In the genomic region with DNA sequence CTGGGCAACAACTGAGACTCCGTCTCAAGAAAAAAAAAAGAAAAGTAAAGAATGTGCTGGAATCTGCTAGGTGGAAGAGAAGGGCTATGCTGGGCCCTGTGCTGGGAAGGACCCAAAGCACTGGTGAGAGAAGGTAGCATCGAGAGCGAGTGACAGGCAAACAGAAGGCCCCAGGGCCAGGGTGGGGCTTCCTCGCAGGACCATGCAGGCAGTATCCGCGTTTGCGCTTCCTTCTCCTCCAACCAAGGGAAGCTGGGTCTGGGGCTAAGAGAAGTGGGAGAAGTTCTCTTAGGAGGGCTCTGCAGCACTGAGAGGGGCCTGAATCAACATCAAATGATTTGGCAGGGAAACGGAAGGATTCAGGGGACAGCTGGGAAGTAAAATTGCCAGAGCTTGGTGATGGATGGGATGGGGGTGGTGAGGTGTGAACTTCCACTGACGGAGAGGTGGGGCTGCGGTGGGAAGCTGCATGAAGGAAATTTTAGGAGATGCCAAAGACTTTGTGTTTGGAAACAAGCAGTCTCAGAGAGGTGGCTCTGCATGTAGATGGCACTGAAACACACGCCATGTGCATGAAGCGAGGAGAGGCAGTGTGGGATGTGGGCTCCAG, we compare ENCODE assay signal across 26 cellular contexts. TPM values are rescaled to one million over a fixed set of nuclear protein-coding genes. Genes with fewer than 3 reads are reported as not detected.
DNase-seq lines count a peak whose midpoint lies in the region; ATAC-seq, FAIRE-seq and TF ChIP-seq lines count a peak whose summit lies in the region.
"Had no signal": no experiment of that assay in that cellular context is flagged by ENCODE, and none has a peak within 500 bp of the region (broad histone marks: within the 10 kb centered on the region; RNA-seq: fewer than 3 reads in every experiment).

No MANE protein-coding gene starts in this region.

- WGBS in H1 (ENCODE audit: extremely low coverage in 1 of 2, insufficient coverage in 1 of 2, insufficient read length in 1 of 2, insufficient replicate concordance in 2 of 2, low coverage in 1 of 2, low lambda C conversion rate in 2 of 2, missing lambda C conversion rate in 1 of 2), 2 experiments: 95% methylated on average over 12 of the region's 12 CpGs; no CpG with 5 or more reads in 1 of the 2 experiments

- H3K79me1 ChIP-seq in H1 (ENCODE audit: low read depth, low read length): peaks cover 4% of the 10 kb centered on the region; the same call in 1 of the 2 replicates

- H3K4me3 ChIP-seq in H1 (ENCODE audit: extremely low read depth in 1 of 4, insufficient read depth in 2 of 4, low read depth in 3 of 4, low read length in 4 of 4): no peak overlapping the region
- H3K4me3 ChIP-seq in naive thymus-derived CD4-positive, alpha-beta T cell (ENCODE audit: low read length): no peak overlapping the region
- H3K4me3 ChIP-seq: BLaER1 treated with 17β-estradiol and CSF1 and Interleukin-3, amounts not matched to agents 10 nM and 100 nM; cardiac muscle cell; ovary; SK-N-MC; smooth muscle cell; testis; vagina had no signal

- H3K4me3 Mint-ChIP-seq in HFFc6: no peak overlapping the region
- no peak overlapping the region for H3K4me3 Mint-ChIP-seq in osteocyte (ENCODE audit: unreplicated experiment)
- no peak overlapping the region for H3K4me3 Mint-ChIP-seq in naive thymus-derived CD4-positive, alpha-beta T cell

- 0 out of 2 replicates have a peak, but pooled peaks cover 2% of the 10 kb centered on the region for H3K23me2 ChIP-seq in H1 (ENCODE audit: low read depth, low read length)

- no peak overlapping the region for H2BK5ac ChIP-seq in H1 (ENCODE audit: low read depth, low read length)

- no peak overlapping the region for H3K18ac ChIP-seq in H1 (ENCODE audit: extremely low read depth, low read length)

- H2AK5ac ChIP-seq in H1 (ENCODE audit: low read depth, low read length): no peak overlapping the region

- no peak overlapping the region for H2BK12ac ChIP-seq in H1 (ENCODE audit: low read depth, low read length)

- DNase-seq in activated naive CD4-positive, alpha-beta T cell treated with anti-CD3 and anti-CD28 coated beads, Interleukin-2, amount 50 U/mL, for 72 hours (ENCODE audit: low spot score in 2 of 2): no peak
- DNase-seq in activated naive CD4-positive, alpha-beta T cell treated with anti-CD3 and anti-CD28 coated beads, Interleukin-2, amount 50 U/mL, for 16 hours: no peak
- DNase-seq in HFFc6: no peak
- DNase-seq in H1 (ENCODE audit: low read depth in 1 of 2, low spot score in 2 of 2): no peak
- no peak for DNase-seq in osteocyte (ENCODE audit: extremely low spot score, unreplicated experiment)
- DNase-seq in naive thymus-derived CD4-positive, alpha-beta T cell: no peak
- no peak for DNase-seq in RCC 7860 (ENCODE audit: low spot score)
- no peak for DNase-seq in DMS 273 (lab: John Stamatoyannopoulos, UW; ENCODE audit: unreplicated experiment)
- DNase-seq: activated CD4-positive, alpha-beta T cell treated with anti-CD3 and anti-CD28 coated beads for 4 hours; activated effector memory CD4-positive, alpha-beta T cell treated with anti-CD3 and anti-CD28 coated beads, Interleukin-2, amount 50 U/mL, for 16 hours; dermis blood vessel endothelial cell; IMR-90; kidney glomerular epithelial cell; NCI-H1092 treated with DMSO at 0.1 percent for 48 hours; NCI-H2029; NCI-H2227 treated with DMSO at 0.1 percent for 48 hours; ovary; stimulated activated CD4-positive, alpha-beta T cell treated with anti-CD3 and anti-CD28 coated beads, Interleukin-2, amount 100 ng/mL, for 24 hours; T-helper 2 cell; testis had no signal

- no peak overlapping the region for H3K56ac ChIP-seq in H1 (replicated peaks; ENCODE audit: insufficient read length, low read depth, low read length)

- H3K9ac ChIP-seq in H1 (replicated peaks in 1 of 4; ENCODE audit: extremely low read depth in 1 of 4, low read depth in 3 of 4, low read length in 3 of 4): no peak overlapping the region

- no peak for TF ChIP-seq CTCF in HFFc6 (IDR thresholded peaks at IDR 0.05)
- no peak for TF ChIP-seq CTCF in H1 (IDR thresholded peaks at IDR 0.05; ENCODE audit: control extremely low read depth in 1 of 3, insufficient read depth in 1 of 3, low read depth in 1 of 3, low read length in 3 of 3)
- TF ChIP-seq CTCF in osteocyte (IDR thresholded peaks at IDR 0.05): no peak

- H3K14ac ChIP-seq in H1 (ENCODE audit: insufficient read length): no peak overlapping the region

- FAIRE-seq in H1 (lab: Jason Lieb, UNC): no peak
- FAIRE-seq in RCC 7860 (lab: Jason Lieb, UNC): no peak
- FAIRE-seq: endothelial cell of umbilical vein had no signal

- H3K4me1 ChIP-seq in H1 (replicated peaks in 1 of 4; ENCODE audit: control insufficient read depth in 3 of 4, insufficient read depth in 4 of 4, low read length in 3 of 4): peaks cover 0 to 6% (median 5%) of the 10 kb centered on the region in 4 experiments; a peak in 5 of 7 replicates
- H3K4me1 ChIP-seq in naive thymus-derived CD4-positive, alpha-beta T cell (ENCODE audit: control insufficient read depth in 2 of 2, insufficient read depth in 2 of 2, low read length in 2 of 2): no peaks in the 10 kb centered on the region

- intact Hi-C loops in naive thymus-derived CD4-positive, alpha-beta T cell (cut with micrococcal nuclease): no loop called here

- no peak for TF ChIP-seq POLR2A in H1 (IDR thresholded peaks at IDR 0.05; ENCODE audit: control extremely low read depth in 1 of 2, low read depth in 2 of 2, low read length in 2 of 2)

- H3K36me3 Mint-ChIP-seq in activated naive CD4-positive, alpha-beta T cell treated with anti-CD3 and anti-CD28 coated beads, Interleukin-2, amount 50 U/mL, for 72 hours: peaks cover 20 to 31% of the 10 kb centered on the region in 2 donors
- peaks cover 35% of the 10 kb centered on the region for H3K36me3 Mint-ChIP-seq in HFFc6 (ENCODE audit: low read depth)
- peaks cover 47% of the 10 kb centered on the region for H3K36me3 Mint-ChIP-seq in osteocyte (ENCODE audit: unreplicated experiment)
- peaks cover 8 to 36% (median 18%) of the 10 kb centered on the region in 5 donors for H3K36me3 Mint-ChIP-seq in naive thymus-derived CD4-positive, alpha-beta T cell

- TF ChIP-seq EP300 in H1 (IDR thresholded peaks at IDR 0.05; ENCODE audit: borderline replicate concordance in 1 of 2, low read depth in 2 of 2, low read length in 2 of 2): no peak

- peaks cover 15% of the 10 kb centered on the region for H3K4me1 Mint-ChIP-seq in HFFc6 (ENCODE audit: low read depth)
- H3K4me1 Mint-ChIP-seq in osteocyte (ENCODE audit: unreplicated experiment): peaks cover 9% of the 10 kb centered on the region
- peaks cover 0 to 8% (median 0%) of the 10 kb centered on the region in 7 donors for H3K4me1 Mint-ChIP-seq in naive thymus-derived CD4-positive, alpha-beta T cell

- no peak overlapping the region for H3K27ac ChIP-seq in H1 (ENCODE audit: low read depth, low read length)
- H3K27ac ChIP-seq in naive thymus-derived CD4-positive, alpha-beta T cell (ENCODE audit: low read depth, low read length): no peak overlapping the region
- H3K27ac ChIP-seq: BLaER1 treated with 17β-estradiol and CSF1 and Interleukin-3, amounts not matched to agents 10 nM and 100 nM; cardiac muscle cell; ovary; SK-N-MC; testis; vagina had no signal

- no peak overlapping the region for H4K8ac ChIP-seq in H1 (ENCODE audit: extremely low read depth, insufficient read depth, low read length)

- no peak overlapping the region for H2BK120ac ChIP-seq in H1 (replicated peaks; ENCODE audit: low read depth, low read length)

- H3K4me2 ChIP-seq in H1 (ENCODE audit: insufficient read depth in 1 of 2, low read depth in 2 of 2, low read length in 2 of 2): no peak overlapping the region
- H3K4me2 ChIP-seq: BLaER1 treated with 17β-estradiol and CSF1 and Interleukin-3, amounts not matched to agents 10 nM and 100 nM; smooth muscle cell had no signal

- no peak overlapping the region for H3K23ac ChIP-seq in H1 (ENCODE audit: insufficient read length)

- peaks cover 37 to 92% (median 66%) of the 10 kb centered on the region in 4 experiments for H3K36me3 ChIP-seq in H1 (ENCODE audit: control insufficient read depth in 2 of 4, insufficient read depth in 4 of 4, low read length in 3 of 4)
- H3K36me3 ChIP-seq in naive thymus-derived CD4-positive, alpha-beta T cell (ENCODE audit: control insufficient read depth in 2 of 3, insufficient read depth in 3 of 3, low read length in 3 of 3): peaks cover 22 to 78% (median 25%) of the 10 kb centered on the region in 3 experiments
- H3K36me3 ChIP-seq: ovary had no signal

- POLR2A ChIA-PET in H1 (lab: Charles Lee; ENCODE audit: partially characterized antibody): interaction anchor here (1.0 to 13.9 kb wide), 10 partner anchors 9 to 190 kb away, joined by 3 to 228 read pairs (median 4); partner anchors contain the start of genes BRICD5, DNASE1L2, PGP and RNPS1
- POLR2A ChIA-PET in naive thymus-derived CD4-positive, alpha-beta T cell (lab: Charles Lee): interaction anchor here (1.6 kb wide), 1 partner anchor 12 kb away, joined by 6 read pairs; no protein-coding TSS in a partner anchor

- no peak overlapping the region for H3K4ac ChIP-seq in H1 (replicated peaks; ENCODE audit: insufficient read length, low read depth, low read length)

- CTCF ChIA-PET in H1 (lab: Charles Lee; ENCODE audit: partially characterized antibody): interaction anchor here (0.8 to 1.8 kb wide), 6 partner anchors 9 to 244 kb away, joined by 3 to 5 read pairs (median 4); partner anchors contain the start of gene ABCA3
- CTCF ChIA-PET in naive thymus-derived CD4-positive, alpha-beta T cell (lab: Charles Lee): interaction anchor here (0.6 kb wide), 1 partner anchor 9 kb away, joined by 3 read pairs; no protein-coding TSS in a partner anchor

- H4K20me1 ChIP-seq in H1 (replicated peaks in 1 of 2; ENCODE audit: control insufficient read depth in 1 of 2, insufficient read depth in 2 of 2, low read length in 2 of 2): peaks cover 17 to 21% of the 10 kb centered on the region in 2 experiments

- no peaks in the 10 kb centered on the region for H3K27me3 ChIP-seq in H1 (replicated peaks in 1 of 4; ENCODE audit: control insufficient read depth in 3 of 4, extremely low read depth in 1 of 4, insufficient read depth in 3 of 4, low read length in 3 of 4)
- H3K27me3 ChIP-seq in naive thymus-derived CD4-positive, alpha-beta T cell (ENCODE audit: control insufficient read depth in 2 of 2, insufficient read depth in 2 of 2, low read length in 2 of 2): no peaks in the 10 kb centered on the region
- H3K27me3 ChIP-seq: BLaER1 treated with 17β-estradiol and CSF1 and Interleukin-3, amounts not matched to agents 10 nM and 100 nM; cardiac muscle cell; ovary; testis; vagina had no signal

- H3K27ac Mint-ChIP-seq in activated naive CD4-positive, alpha-beta T cell treated with anti-CD3 and anti-CD28 coated beads, Interleukin-2, amount 50 U/mL, for 72 hours: peak overlapping the region; percentile 37 to 72
- H3K27ac Mint-ChIP-seq in HFFc6 (0 out of 2 replicates have a peak overlapping the region, but pooled peaks have one; percentile 24), osteocyte (ENCODE audit: unreplicated experiment) (peak overlapping the region; percentile 31)
- peak overlapping the region in 3 of 9 donors; percentile 25 to 56 (median 41) for H3K27ac Mint-ChIP-seq in naive thymus-derived CD4-positive, alpha-beta T cell

- H2BK20ac ChIP-seq in H1 (ENCODE audit: low read length): no peak overlapping the region

- no peak overlapping the region for H2AFZ ChIP-seq in H1 (ENCODE audit: low read length)

- no peaks in the 10 kb centered on the region for H3K9me3 Mint-ChIP-seq in activated naive CD4-positive, alpha-beta T cell treated with anti-CD3 and anti-CD28 coated beads, Interleukin-2, amount 50 U/mL, for 72 hours
- no peaks in the 10 kb centered on the region for H3K9me3 Mint-ChIP-seq in HFFc6
- no peaks in the 10 kb centered on the region for H3K9me3 Mint-ChIP-seq in osteocyte (ENCODE audit: unreplicated experiment)
- H3K9me3 Mint-ChIP-seq in naive thymus-derived CD4-positive, alpha-beta T cell: no peaks in the 10 kb centered on the region

- H4K91ac ChIP-seq in H1 (replicated peaks; ENCODE audit: insufficient read length, low read length): no peak overlapping the region

- no peak overlapping the region for H2BK15ac ChIP-seq in H1 (ENCODE audit: low read length)

- H3K79me2 ChIP-seq in H1 (ENCODE audit: control insufficient read depth in 1 of 2, insufficient read depth in 2 of 2, low read length in 2 of 2): peaks cover 0 to 22% of the 10 kb centered on the region in 2 experiments; a peak in 2 of 4 replicates

- ATAC-seq in activated naive CD4-positive, alpha-beta T cell treated with anti-CD3 and anti-CD28 coated beads, Interleukin-2, amount 50 U/mL, for 72 hours: no peak
- ATAC-seq in naive thymus-derived CD4-positive, alpha-beta T cell: no peak

- H3K9me3 ChIP-seq in H1 (ENCODE audit: insufficient read depth in 2 of 2, low read depth in 1 of 2, low read length in 1 of 2): no peaks in the 10 kb centered on the region
- H3K9me3 ChIP-seq in naive thymus-derived CD4-positive, alpha-beta T cell (ENCODE audit: control insufficient read depth in 2 of 3, low read length in 3 of 3): no peaks in the 10 kb centered on the region
- H3K9me3 ChIP-seq: BLaER1 treated with 17β-estradiol and CSF1 and Interleukin-3, amounts not matched to agents 10 nM and 100 nM; ovary; testis; vagina had no signal

- H3K27me3 Mint-ChIP-seq in HFFc6 (ENCODE audit: insufficient read depth): no peaks in the 10 kb centered on the region
- H3K27me3 Mint-ChIP-seq in osteocyte (ENCODE audit: unreplicated experiment): no peaks in the 10 kb centered on the region
- H3K27me3 Mint-ChIP-seq in naive thymus-derived CD4-positive, alpha-beta T cell: no peaks in the 10 kb centered on the region

- no peak for TF ChIP-seq RAD21 in H1 (IDR thresholded peaks at IDR 0.05 in 1 of 2, conservative IDR thresholded peaks at IDR 0.05 in 1 of 2; ENCODE audit: low read depth in 2 of 2, low read length in 2 of 2)

- H4K5ac ChIP-seq in H1 (ENCODE audit: insufficient read length, low read depth, low read length): no peak overlapping the region

RNA-seq across cellular contexts. Expression of gene ECI1, which starts 5.2 kb away (rescaled TPM):
- total RNA-seq in activated naive CD4-positive, alpha-beta T cell treated with anti-CD3 and anti-CD28 coated beads, Interleukin-2, amount 50 U/mL, for 72 hours: 10 to 100 TPM; 53.8 to 57.6 TPM
- 10 to 100 TPM; 30.3 to 47.8 (median 35.4) TPM for total RNA-seq in HFFc6 (2021; fragmentation: NEBNext Ultra II Directional; extraction: Animal tissue kit (Norgen Biotek cat#: 25700))
- 79.5 and 80.0 TPM in 2 replicates for total RNA-seq in H1 (2021; fragmentation: NEBNext Ultra II Directional; extraction: Animal tissue kit (Norgen Biotek cat#: 25700))
- polyA plus RNA-seq in H1 (2011; rRNA removed): 151 and 154 TPM in 2 replicates
- 133 TPM for polyA plus RNA-seq in H1 (2011; cell fraction: cytosol; rRNA removed)
- 128 TPM for polyA plus RNA-seq in H1 (2011; cell fraction: nucleus; rRNA removed)
- polyA plus RNA-seq in H1 (2012, experiment 1 of 2): 67.8 to 120 TPM (median 104 TPM) in 4 replicates
- polyA plus RNA-seq in H1 (2012, experiment 2 of 2): 83.0 TPM
- 59.9 TPM for polyA plus RNA-seq in H1 (2013, experiment 1 of 2)
- polyA plus RNA-seq in H1 (2013, experiment 2 of 2): 52.9 TPM
- polyA minus RNA-seq in H1 (2011; rRNA and poly(A)+ RNA removed): 20.6 and 24.2 TPM in 2 replicates
- 42.8 TPM for polyA minus RNA-seq in H1 (2011; cell fraction: cytosol; rRNA and poly(A)+ RNA removed)
- polyA minus RNA-seq in H1 (2011; cell fraction: nucleus; rRNA and poly(A)+ RNA removed): 39.6 TPM
- total RNA-seq in osteocyte: 46.4 and 48.1 TPM in 2 replicates
- total RNA-seq in naive thymus-derived CD4-positive, alpha-beta T cell: 10 to 100 TPM; 19.9 to 29.3 (median 26.8) TPM
- polyA plus RNA-seq in naive thymus-derived CD4-positive, alpha-beta T cell: 10 to 100 TPM; 39.9 to 44.2 TPM

RNA-seq across cellular contexts. Expression of gene RNPS1, which starts 11.3 kb away (rescaled TPM):
- total RNA-seq in activated naive CD4-positive, alpha-beta T cell treated with anti-CD3 and anti-CD28 coated beads, Interleukin-2, amount 50 U/mL, for 72 hours: 100 to 1,000 TPM; 289 to 296 TPM
- 100 to 1,000 TPM; 127 to 163 (median 140) TPM for total RNA-seq in HFFc6 (2021; fragmentation: NEBNext Ultra II Directional; extraction: Animal tissue kit (Norgen Biotek cat#: 25700))
- total RNA-seq in H1 (2021; fragmentation: NEBNext Ultra II Directional; extraction: Animal tissue kit (Norgen Biotek cat#: 25700)): 330 and 357 TPM in 2 replicates
- polyA plus RNA-seq in H1 (2011; rRNA removed): 350 and 516 TPM in 2 replicates
- 390 TPM for polyA plus RNA-seq in H1 (2011; cell fraction: cytosol; rRNA removed)
- polyA plus RNA-seq in H1 (2011; cell fraction: nucleus; rRNA removed): 343 TPM
- 265 to 341 TPM (median 323 TPM) in 4 replicates for polyA plus RNA-seq in H1 (2012, experiment 1 of 2)
- polyA plus RNA-seq in H1 (2012, experiment 2 of 2): 331 TPM
- 282 TPM for polyA plus RNA-seq in H1 (2013, experiment 1 of 2)
- polyA plus RNA-seq in H1 (2013, experiment 2 of 2): 281 TPM
- 137 and 199 TPM in 2 replicates for polyA minus RNA-seq in H1 (2011; rRNA and poly(A)+ RNA removed)
- 150 TPM for polyA minus RNA-seq in H1 (2011; cell fraction: cytosol; rRNA and poly(A)+ RNA removed)
- 141 TPM for polyA minus RNA-seq in H1 (2011; cell fraction: nucleus; rRNA and poly(A)+ RNA removed)
- total RNA-seq in osteocyte: 140 and 149 TPM in 2 replicates
- 100 to 1,000 TPM; 136 to 250 (median 220) TPM for total RNA-seq in naive thymus-derived CD4-positive, alpha-beta T cell
- polyA plus RNA-seq in naive thymus-derived CD4-positive, alpha-beta T cell: 100 to 1,000 TPM; 199 to 293 TPM

RNA-seq across cellular contexts. Expression of gene DNASE1L2, which starts 20.4 kb away (rescaled TPM):
- total RNA-seq in activated naive CD4-positive, alpha-beta T cell treated with anti-CD3 and anti-CD28 coated beads, Interleukin-2, amount 50 U/mL, for 72 hours: 1 to 10 TPM; 1.3 to 1.5 TPM
- total RNA-seq in HFFc6 (2021; fragmentation: NEBNext Ultra II Directional; extraction: Animal tissue kit (Norgen Biotek cat#: 25700)): 1 to 10 TPM in 4 of 6 experiments, under 1 TPM in 2; 0.82 to 1.5 (median 1.1) TPM
- 0.19 and 0.35 TPM in 2 replicates for total RNA-seq in H1 (2021; fragmentation: NEBNext Ultra II Directional; extraction: Animal tissue kit (Norgen Biotek cat#: 25700))
- polyA plus RNA-seq in H1 (2011; rRNA removed): 0.75 and 0.97 TPM in 2 replicates
- 0.41 TPM for polyA plus RNA-seq in H1 (2011; cell fraction: cytosol; rRNA removed)
- polyA plus RNA-seq in H1 (2011; cell fraction: nucleus; rRNA removed): 2.0 TPM
- 0.20 to 0.64 TPM (median 0.42 TPM) in 4 replicates for polyA plus RNA-seq in H1 (2012, experiment 1 of 2)
- polyA plus RNA-seq in H1 (2012, experiment 2 of 2): 0.24 TPM
- 0.28 TPM for polyA plus RNA-seq in H1 (2013, experiment 1 of 2)
- 0.22 TPM for polyA plus RNA-seq in H1 (2013, experiment 2 of 2)
- polyA minus RNA-seq in H1 (2011; rRNA and poly(A)+ RNA removed): 0.09 and 0.12 TPM in 2 replicates
- polyA minus RNA-seq in H1 (2011; cell fraction: cytosol; rRNA and poly(A)+ RNA removed): not detected
- polyA minus RNA-seq in H1 (2011; cell fraction: nucleus; rRNA and poly(A)+ RNA removed): 0.60 TPM
- total RNA-seq in osteocyte: 1.2 and 1.7 TPM in 2 replicates
- total RNA-seq in naive thymus-derived CD4-positive, alpha-beta T cell: 1 to 10 TPM in 3 of 5 experiments, under 1 TPM in 2; 0.34 to 3.8 (median 2.2) TPM
- not detected for polyA plus RNA-seq in naive thymus-derived CD4-positive, alpha-beta T cell

RNA-seq across cellular contexts. Expression of gene E4F1, which starts 33.2 kb away (rescaled TPM):
- total RNA-seq in activated naive CD4-positive, alpha-beta T cell treated with anti-CD3 and anti-CD28 coated beads, Interleukin-2, amount 50 U/mL, for 72 hours: 10 to 100 TPM; 19.0 to 22.5 TPM
- 10 to 100 TPM; 15.8 to 19.8 (median 16.7) TPM for total RNA-seq in HFFc6 (2021; fragmentation: NEBNext Ultra II Directional; extraction: Animal tissue kit (Norgen Biotek cat#: 25700))
- total RNA-seq in H1 (2021; fragmentation: NEBNext Ultra II Directional; extraction: Animal tissue kit (Norgen Biotek cat#: 25700)): 21.9 and 22.2 TPM in 2 replicates
- polyA plus RNA-seq in H1 (2011; rRNA removed): 27.0 and 34.2 TPM in 2 replicates
- polyA plus RNA-seq in H1 (2011; cell fraction: cytosol; rRNA removed): 31.8 TPM
- polyA plus RNA-seq in H1 (2011; cell fraction: nucleus; rRNA removed): 122 TPM
- polyA plus RNA-seq in H1 (2012, experiment 1 of 2): 10.7 to 22.9 TPM (median 21.9 TPM) in 4 replicates
- 12.4 TPM for polyA plus RNA-seq in H1 (2012, experiment 2 of 2)
- polyA plus RNA-seq in H1 (2013, experiment 1 of 2): 15.0 TPM
- polyA plus RNA-seq in H1 (2013, experiment 2 of 2): 11.6 TPM
- polyA minus RNA-seq in H1 (2011; rRNA and poly(A)+ RNA removed): 7.6 and 10.1 TPM in 2 replicates
- polyA minus RNA-seq in H1 (2011; cell fraction: cytosol; rRNA and poly(A)+ RNA removed): 18.4 TPM
- 24.6 TPM for polyA minus RNA-seq in H1 (2011; cell fraction: nucleus; rRNA and poly(A)+ RNA removed)
- 24.3 and 26.9 TPM in 2 replicates for total RNA-seq in osteocyte
- 10 to 100 TPM; 31.3 to 45.6 (median 36.8) TPM for total RNA-seq in naive thymus-derived CD4-positive, alpha-beta T cell
- 10 to 100 TPM; 12.6 to 25.6 TPM for polyA plus RNA-seq in naive thymus-derived CD4-positive, alpha-beta T cell

RNA-seq across cellular contexts. Expression of gene PGP, which starts 42.0 kb away (rescaled TPM):
- 10 to 100 TPM; 15.1 to 20.9 TPM for total RNA-seq in activated naive CD4-positive, alpha-beta T cell treated with anti-CD3 and anti-CD28 coated beads, Interleukin-2, amount 50 U/mL, for 72 hours
- total RNA-seq in HFFc6 (2021; fragmentation: NEBNext Ultra II Directional; extraction: Animal tissue kit (Norgen Biotek cat#: 25700)): 10 to 100 TPM; 12.8 to 17.8 (median 15.1) TPM
- 30.9 and 32.6 TPM in 2 replicates for total RNA-seq in H1 (2021; fragmentation: NEBNext Ultra II Directional; extraction: Animal tissue kit (Norgen Biotek cat#: 25700))
- polyA plus RNA-seq in H1 (2011; rRNA removed): 55.9 and 63.9 TPM in 2 replicates
- polyA plus RNA-seq in H1 (2011; cell fraction: cytosol; rRNA removed): 44.0 TPM
- polyA plus RNA-seq in H1 (2011; cell fraction: nucleus; rRNA removed): 81.1 TPM
- 20.8 to 40.2 TPM (median 35.0 TPM) in 4 replicates for polyA plus RNA-seq in H1 (2012, experiment 1 of 2)
- 26.7 TPM for polyA plus RNA-seq in H1 (2012, experiment 2 of 2)
- polyA plus RNA-seq in H1 (2013, experiment 1 of 2): 54.8 TPM
- polyA plus RNA-seq in H1 (2013, experiment 2 of 2): 48.7 TPM
- polyA minus RNA-seq in H1 (2011; rRNA and poly(A)+ RNA removed): 9.5 and 10.9 TPM in 2 replicates
- 18.8 TPM for polyA minus RNA-seq in H1 (2011; cell fraction: cytosol; rRNA and poly(A)+ RNA removed)
- 28.7 TPM for polyA minus RNA-seq in H1 (2011; cell fraction: nucleus; rRNA and poly(A)+ RNA removed)
- 14.1 and 15.0 TPM in 2 replicates for total RNA-seq in osteocyte
- 10 to 100 TPM in 3 of 5 experiments, 1 to 10 TPM in 2; 7.7 to 26.5 (median 20.4) TPM for total RNA-seq in naive thymus-derived CD4-positive, alpha-beta T cell
- 10 to 100 TPM in 1 of 2 donors, 1 to 10 TPM in 1; 6.0 to 12.9 TPM for polyA plus RNA-seq in naive thymus-derived CD4-positive, alpha-beta T cell
